9 cellular contexts compared by ENCODE assay signal in the genomic region with DNA sequence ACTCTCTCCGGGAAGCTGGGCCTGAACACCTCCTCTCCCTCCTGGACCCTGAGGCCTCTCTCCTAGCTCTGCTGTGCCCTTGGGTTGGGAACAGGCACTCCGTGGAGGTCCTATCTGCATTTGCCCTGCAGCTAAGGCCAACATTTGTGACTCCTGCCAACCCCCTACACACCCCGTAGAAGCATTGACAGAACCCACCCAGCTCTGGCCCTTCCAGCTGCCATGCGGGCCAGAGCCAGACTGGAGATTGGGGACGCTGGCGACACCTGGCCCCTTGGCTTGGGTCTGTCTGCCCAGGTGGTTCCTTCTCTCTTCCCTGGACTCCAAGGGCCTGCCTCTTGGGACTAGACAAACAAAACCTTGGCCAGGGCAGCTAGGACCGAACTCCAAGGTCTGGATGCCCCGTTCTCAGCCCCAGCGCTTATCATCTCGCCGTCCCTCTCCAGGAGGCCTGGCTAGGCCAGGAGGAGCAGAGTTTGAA. TPM values are rescaled to one million over a fixed set of nuclear protein-coding genes. Genes with fewer than 3 reads are reported as not detected.
DNase-seq lines count a peak whose midpoint lies in the region; ATAC-seq, FAIRE-seq and TF ChIP-seq lines count a peak whose summit lies in the region.
"Had no signal": no experiment of that assay in that cellular context is flagged by ENCODE, and none has a peak within 500 bp of the region (broad histone marks: within the 10 kb centered on the region; RNA-seq: fewer than 3 reads in every experiment).

No MANE protein-coding gene starts in this region.

- H3K27me3 Mint-ChIP-seq in T-helper 1 cell treated with Interleukin-12 subunit alpha and Interleukin-12 subunit beta and Interleukin-4 antibody, amounts not matched to agents 30 μg/mL and 1 μg/mL, for 36 hours (ENCODE audit: low read depth), result no peaks in the 10 kb centered on the region

- no peak for FAIRE-seq in kidney (lab: Jason Lieb, UNC)

- no peaks in the 10 kb centered on the region for H3K9me3 Mint-ChIP-seq in T-helper 1 cell treated with Interleukin-12 subunit alpha and Interleukin-12 subunit beta and Interleukin-4 antibody, amounts not matched to agents 30 μg/mL and 1 μg/mL, for 36 hours

- H3K36me3 Mint-ChIP-seq in T-helper 1 cell treated with Interleukin-12 subunit alpha and Interleukin-12 subunit beta and Interleukin-4 antibody, amounts not matched to agents 30 μg/mL and 1 μg/mL, for 36 hours (ENCODE audit: low read depth), result peaks cover 4% of the 10 kb centered on the region

- H3K36me3 ChIP-seq in adipocyte (ENCODE audit: control insufficient read depth, insufficient read depth, low read length, severe bottlenecking), result no peaks in the 10 kb centered on the region
- H3K36me3 ChIP-seq in kidney (ENCODE audit: control insufficient read depth in 1 of 2, insufficient read depth in 2 of 2, low read length in 2 of 2), result no peaks in the 10 kb centered on the region
- no peaks in the 10 kb centered on the region for H3K36me3 ChIP-seq in stomach smooth muscle (ENCODE audit: control insufficient read depth in 2 of 2, insufficient read depth in 2 of 2, low read length in 2 of 2)

- H3K27ac ChIP-seq in kidney (ENCODE audit: low read depth in 2 of 2, low read length in 2 of 2), result peak overlapping the region; percentile 74 to 83
- peak overlapping the region; percentile 60 for H3K27ac ChIP-seq in stomach smooth muscle (ENCODE audit: low read length)

- peaks cover 43% of the 10 kb centered on the region for H3K4me1 Mint-ChIP-seq in T-helper 1 cell treated with Interleukin-12 subunit alpha and Interleukin-12 subunit beta and Interleukin-4 antibody, amounts not matched to agents 30 μg/mL and 1 μg/mL, for 36 hours (ENCODE audit: low read depth)

- no peak for TF ChIP-seq CTCF in kidney (IDR thresholded peaks at IDR 0.05; ENCODE audit: borderline replicate concordance, extremely low read depth, insufficient read depth)

- peaks cover 10% of the 10 kb centered on the region for H3K27me3 ChIP-seq in adipocyte (replicated peaks; ENCODE audit: control insufficient read depth, insufficient read depth, low read length)
- H3K27me3 ChIP-seq in stomach smooth muscle (ENCODE audit: control insufficient read depth in 1 of 2, insufficient read depth in 2 of 2, low read length in 2 of 2), result peaks cover 2 to 4% of the 10 kb centered on the region in 2 donors

- H3K4me3 Mint-ChIP-seq in T-helper 1 cell treated with Interleukin-12 subunit alpha and Interleukin-12 subunit beta and Interleukin-4 antibody, amounts not matched to agents 30 μg/mL and 1 μg/mL, for 36 hours, result peak overlapping the region; percentile 70

- H3K4me1 ChIP-seq in adipocyte (ENCODE audit: control insufficient read depth, insufficient read depth, low read length) (peaks cover 4% of the 10 kb centered on the region), kidney (ENCODE audit: control insufficient read depth in 1 of 2, insufficient read depth in 1 of 2, low read depth in 1 of 2, low read length in 2 of 2) (peaks cover 20 to 39% of the 10 kb centered on the region in 2 donors), stomach smooth muscle (ENCODE audit: control insufficient read depth, insufficient read depth, low read length) (peaks cover 56% of the 10 kb centered on the region)

- H3K9ac ChIP-seq in adipocyte (ENCODE audit: low read length) (peak overlapping the region; percentile 74), kidney (ENCODE audit: low read length in 2 of 2) (peak overlapping the region; percentile 46 to 49), stomach smooth muscle (ENCODE audit: low read length in 2 of 2) (peak overlapping the region; percentile 60 to 71)

- DNase-seq in T-helper 1 cell (no peak), adipocyte (ENCODE audit: low read depth) (no peak), kidney (no peak), EL (no peak), NOMO-1 treated with DMSO at 0.1 percent for 48 hours (lab: John Stamatoyannopoulos, UW; ENCODE audit: unreplicated experiment) (no peak)

- no peak for ATAC-seq in GM18868 (IDR thresholded peaks at IDR 0.05; ENCODE audit: unreplicated experiment)

- intact Hi-C loops in kidney (cut with DNase I), result no loop called here

- peak overlapping the region; percentile 75 for H3K4me3 ChIP-seq in adipocyte (ENCODE audit: low read length)
- H3K4me3 ChIP-seq in kidney (ENCODE audit: low read length in 2 of 2), result peak overlapping the region; percentile 54 to 71
- peak overlapping the region; percentile 59 to 74 for H3K4me3 ChIP-seq in stomach smooth muscle (ENCODE audit: low read length in 2 of 2)

- peak overlapping the region; percentile 97 for H3K27ac Mint-ChIP-seq in T-helper 1 cell treated with Interleukin-12 subunit alpha and Interleukin-12 subunit beta and Interleukin-4 antibody, amounts not matched to agents 30 μg/mL and 1 μg/mL, for 36 hours

- H3K9me3 ChIP-seq in adipocyte (ENCODE audit: control insufficient read depth, low read length) (no peaks in the 10 kb centered on the region), kidney (ENCODE audit: control insufficient read depth in 1 of 2, low read length in 2 of 2) (no peaks in the 10 kb centered on the region), stomach smooth muscle (ENCODE audit: control insufficient read depth in 2 of 2, low read length in 2 of 2) (no peaks in the 10 kb centered on the region)

RNA-seq across cellular contexts. Expression of a gene that starts 0.6 kb away (rescaled TPM):
- total RNA-seq in kidney, result 58.6 TPM
- 6.8 TPM for polyA plus RNA-seq in kidney (ENCODE audit: insufficient read depth, low read depth, low replicate concordance)

RNA-seq across cellular contexts. Expression of a gene that starts 34.5 kb away (rescaled TPM):
- not detected for total RNA-seq in kidney
- not detected for polyA plus RNA-seq in kidney (ENCODE audit: insufficient read depth, low read depth, low replicate concordance)
- total RNA-seq: A172 had no signal

RNA-seq across cellular contexts. Expression of a gene that starts 35.6 kb away (rescaled TPM):
- 12.6 TPM for total RNA-seq in kidney
- polyA plus RNA-seq in kidney (ENCODE audit: insufficient read depth, low read depth, low replicate concordance), result 6.7 TPM

RNA-seq across cellular contexts. Expression of a gene that starts 38.0 kb away (rescaled TPM):
- 2.2 TPM for total RNA-seq in kidney
- not detected for polyA plus RNA-seq in kidney (ENCODE audit: insufficient read depth, low read depth, low replicate concordance)
- total RNA-seq: A172 had no signal

RNA-seq across cellular contexts. Expression of a gene that starts 48.9 kb away (rescaled TPM):
- total RNA-seq in kidney, result 21.3 TPM
- 5.5 TPM for polyA plus RNA-seq in kidney (ENCODE audit: insufficient read depth, low read depth, low replicate concordance)
